Comparison of ENCODE assay signal across 23 cellular contexts in genomic region chr5:155655569-155655968, GRCh38.
"Had no signal": no experiment of that assay in that cellular context is flagged by ENCODE, and none has a peak within 500 bp of the region (broad histone marks: within the 10 kb centered on the region; RNA-seq: fewer than 3 reads in every experiment).

No MANE protein-coding gene starts in this region.

- H3K9me3 Mint-ChIP-seq: nephron; stimulated activated naive CD8-positive, alpha-beta T cell treated with anti-CD3 and anti-CD28 coated beads, Interleukin-15, amount 100 ng/mL, for 72 hours had no signal

- ATAC-seq: effector memory CD8-positive, alpha-beta T cell; left cardiac atrium; left lung; naive thymus-derived CD4-positive, alpha-beta T cell; pancreas; right lobe of liver; stimulated activated naive CD8-positive, alpha-beta T cell treated with anti-CD3 and anti-CD28 coated beads, Interleukin-15, amount 100 ng/mL, for 72 hours; upper lobe of right lung had no signal

- H3K4me3 ChIP-seq: left lung, pancreas, right lobe of liver, smooth muscle cell, suprapubic skin, transverse colon, upper lobe of right lung, uterus had no signal

- H3K4me1 Mint-ChIP-seq: naive thymus-derived CD4-positive, alpha-beta T cell; nephron; stimulated activated naive CD8-positive, alpha-beta T cell treated with anti-CD3 and anti-CD28 coated beads, Interleukin-15, amount 100 ng/mL, for 72 hours had no signal

- H3K36me3 ChIP-seq: left lung, pancreas, right lobe of liver, suprapubic skin, transverse colon, upper lobe of right lung, uterus had no signal

- H3K4me1 ChIP-seq: left lung, pancreas, right lobe of liver, suprapubic skin, transverse colon, upper lobe of right lung, uterus had no signal

- H3K9me3 ChIP-seq: left lung, pancreas, right lobe of liver, suprapubic skin, transverse colon, upper lobe of right lung, uterus had no signal

- H3K27ac Mint-ChIP-seq: effector memory CD8-positive, alpha-beta T cell; naive thymus-derived CD4-positive, alpha-beta T cell; nephron; stimulated activated naive CD8-positive, alpha-beta T cell treated with anti-CD3 and anti-CD28 coated beads, Interleukin-15, amount 100 ng/mL, for 72 hours had no signal

- H3K4me2 ChIP-seq: smooth muscle cell had no signal

- H3K27me3 ChIP-seq: left lung, pancreas, right lobe of liver, suprapubic skin, transverse colon, upper lobe of right lung, uterus had no signal

- DNase-seq: cortex of kidney; effector memory CD8-positive, alpha-beta T cell; left cardiac atrium; left lung; mesenchymal stem cell; midbrain; naive thymus-derived CD4-positive, alpha-beta T cell; pancreas; right lobe of liver; stimulated activated CD4-positive, alpha-beta T cell treated with anti-CD3 and anti-CD28 coated beads, Interleukin-12 subunit alpha, Interleukin-12 subunit beta, amount 100 ng/mL, for 4 hours; stimulated activated CD4-positive, alpha-beta T cell treated with anti-CD3 and anti-CD28 coated beads, Interleukin-1b, Interleukin-23, amount 100 ng/mL, for 48 hours; stimulated activated CD4-positive, alpha-beta T cell treated with anti-CD3 and anti-CD28 coated beads, Interleukin-4, amount 100 ng/mL, for 1 hour; stimulated activated CD8-positive, alpha-beta memory T cell treated with anti-CD3 and anti-CD28 coated beads, Interleukin-4, amount 100 ng/mL, for 48 hours; stimulated activated naive CD4-positive, alpha-beta T cell; stimulated activated naive CD8-positive, alpha-beta T cell treated with anti-CD3 and anti-CD28 coated beads, Interleukin-15, amount 100 ng/mL, for 72 hours; transverse colon; upper lobe of right lung; uterus had no signal

- H3K4me3 Mint-ChIP-seq: effector memory CD8-positive, alpha-beta T cell; naive thymus-derived CD4-positive, alpha-beta T cell; nephron; stimulated activated naive CD8-positive, alpha-beta T cell treated with anti-CD3 and anti-CD28 coated beads, Interleukin-15, amount 100 ng/mL, for 72 hours had no signal

- FAIRE-seq: frontal cortex, islet of Langerhans, pancreas had no signal

- H3K27ac ChIP-seq: left lung, pancreas, right lobe of liver, suprapubic skin, transverse colon, upper lobe of right lung, uterus had no signal
